ENCODE assay signal across 21 cellular contexts in genomic region chr5:181042036-181042435, GRCh38. TPM values are rescaled to one million over a fixed set of nuclear protein-coding genes. Genes with fewer than 3 reads are reported as not detected.
"Had no signal": no experiment of that assay in that cellular context is flagged by ENCODE, and none has a peak within 500 bp of the region (broad histone marks: within the 10 kb centered on the region; RNA-seq: fewer than 3 reads in every experiment).

No MANE protein-coding gene starts in this region.

- ATAC-seq: activated CD8-positive, alpha-beta memory T cell treated with anti-CD3 and anti-CD28 coated beads, Interleukin-2, amount 10 ng/mL, durations not matched to agents 7 days and 5 days; esophagus mucosa; pancreas had no signal

- H3K4me1 ChIP-seq: pancreas, uterus had no signal

- H3K27ac Mint-ChIP-seq: activated CD8-positive, alpha-beta memory T cell treated with anti-CD3 and anti-CD28 coated beads, Interleukin-2, amount 10 ng/mL, durations not matched to agents 7 days and 5 days; activated T-cell treated with anti-CD3 and anti-CD28 coated beads, Interleukin-2, amount 50 U/mL, for 24 hours; T-helper 1 cell treated with Interleukin-12 subunit alpha and Interleukin-12 subunit beta and Interleukin-4 antibody, amounts not matched to agents 30 μg/mL and 1 μg/mL, for 36 hours had no signal

- H3K27me3 ChIP-seq: cardiac muscle cell, pancreas, uterus had no signal

- DNase-seq: activated CD4-positive, alpha-beta T cell treated with anti-CD3 and anti-CD28 coated beads, Interleukin-2, amount 50 U/mL, for 48 hours; activated CD8-positive, alpha-beta memory T cell treated with anti-CD3 and anti-CD28 coated beads, Interleukin-2, amount 10 ng/mL, durations not matched to agents 7 days and 5 days; activated effector memory CD4-positive, alpha-beta T cell treated with Interleukin-2 at 50 U/mL for 16 hours; activated naive CD4-positive, alpha-beta T cell treated with anti-CD3 and anti-CD28 coated beads, Interleukin-2, amount 50 U/mL, for 16 hours; activated T-cell treated with anti-CD3 and anti-CD28 coated beads, Interleukin-2, amount 50 U/mL, for 24 hours; kidney glomerular epithelial cell; naive B cell; retina; stimulated activated CD4-positive, alpha-beta T cell treated with anti-CD3 and anti-CD28 coated beads, Interleukin-4, amount 100 ng/mL, for 4 hours; stimulated activated CD8-positive, alpha-beta memory T cell treated with anti-CD3 and anti-CD28 coated beads, Interleukin-4, amount 100 ng/mL, for 48 hours; stimulated activated naive CD4-positive, alpha-beta T cell treated with Interleukin-2 at 50 U/mL for 16 hours; uterus; WERI-Rb-1 had no signal

- H3K9me3 Mint-ChIP-seq: activated T-cell treated with anti-CD3 and anti-CD28 coated beads, Interleukin-2, amount 50 U/mL, for 24 hours; T-helper 1 cell treated with Interleukin-12 subunit alpha and Interleukin-12 subunit beta and Interleukin-4 antibody, amounts not matched to agents 30 μg/mL and 1 μg/mL, for 36 hours had no signal

- H3K36me3 ChIP-seq: cardiac muscle cell, pancreas, uterus, WERI-Rb-1 had no signal

- H3K4me1 Mint-ChIP-seq: activated CD8-positive, alpha-beta memory T cell treated with anti-CD3 and anti-CD28 coated beads, Interleukin-2, amount 10 ng/mL, durations not matched to agents 7 days and 5 days had no signal

- H3K4me3 Mint-ChIP-seq: activated CD8-positive, alpha-beta memory T cell treated with anti-CD3 and anti-CD28 coated beads, Interleukin-2, amount 10 ng/mL, durations not matched to agents 7 days and 5 days; activated T-cell treated with anti-CD3 and anti-CD28 coated beads, Interleukin-2, amount 50 U/mL, for 24 hours; naive B cell; T-helper 1 cell treated with Interleukin-12 subunit alpha and Interleukin-12 subunit beta and Interleukin-4 antibody, amounts not matched to agents 30 μg/mL and 1 μg/mL, for 36 hours had no signal

- H3K36me3 Mint-ChIP-seq: activated CD8-positive, alpha-beta memory T cell treated with anti-CD3 and anti-CD28 coated beads, Interleukin-2, amount 10 ng/mL, durations not matched to agents 7 days and 5 days; naive B cell had no signal

- H3K27ac ChIP-seq: cardiac muscle cell, pancreas, skin epidermis, uterus, WERI-Rb-1 had no signal

- H3K9me3 ChIP-seq: pancreas, uterus had no signal

- H3K4me3 ChIP-seq: cardiac muscle cell, pancreas, skin epidermis, uterus had no signal

RNA-seq across cellular contexts. Expression of gene BTNL9, which starts 2.0 kb away (rescaled TPM):
- total RNA-seq: activated CD8-positive, alpha-beta memory T cell treated with anti-CD3 and anti-CD28 coated beads, Interleukin-2, amount 10 ng/mL, durations not matched to agents 7 days and 5 days; astrocyte; cardiac muscle cell had no signal
- polyA plus RNA-seq: cardiac muscle cell had no signal

RNA-seq across cellular contexts. Expression of gene BTNL3, which starts 53.4 kb away (rescaled TPM):
- total RNA-seq: activated CD8-positive, alpha-beta memory T cell treated with anti-CD3 and anti-CD28 coated beads, Interleukin-2, amount 10 ng/mL, durations not matched to agents 7 days and 5 days; astrocyte; cardiac muscle cell; esophagus mucosa; lung microvascular endothelial cell; temporal lobe; uterus had no signal
- polyA plus RNA-seq: cardiac muscle cell had no signal
